2 cellular contexts compared by ENCODE assay signal in the genomic region with DNA sequence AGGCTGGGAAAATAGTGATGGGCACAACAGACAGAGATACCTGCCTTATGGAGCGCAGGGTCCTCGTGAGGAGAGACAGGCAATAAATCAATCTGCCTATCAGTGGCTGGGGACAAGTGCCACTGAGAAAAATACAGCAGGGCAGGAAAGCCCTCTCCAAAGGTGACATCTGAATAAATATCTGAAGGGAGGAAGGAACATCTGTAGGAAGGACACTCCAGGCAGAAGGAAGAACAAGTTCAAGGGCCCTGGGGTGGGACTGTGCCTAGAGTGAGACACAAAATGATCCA.
TF ChIP-seq lines count a peak whose summit lies in the region.

No MANE protein-coding gene starts in this region.

TF ChIP-seq in IMR-90, 13 proteins besides CTCF, POLR2A, EP300 and RAD21:
- no peak for TF ChIP-seq BHLHE40 (IDR thresholded peaks at IDR 0.05; ENCODE audit: low read depth, low read length)
- no peak for TF ChIP-seq FOS (IDR thresholded peaks at IDR 0.05; ENCODE audit: low read depth, low read length)
- TF ChIP-seq MAZ (IDR thresholded peaks at IDR 0.05; ENCODE audit: borderline replicate concordance, low read depth, low read length), result no peak
- TF ChIP-seq SMC3 (IDR thresholded peaks at IDR 0.05; ENCODE audit: low read depth, low read length), result no peak
- TF ChIP-seq MAFK (IDR thresholded peaks at IDR 0.05; ENCODE audit: low read depth, low read length), result no peak
- no peak for TF ChIP-seq RFX5 (IDR thresholded peaks at IDR 0.05; ENCODE audit: low read depth, low read length)
- TF ChIP-seq, protein P1, sequence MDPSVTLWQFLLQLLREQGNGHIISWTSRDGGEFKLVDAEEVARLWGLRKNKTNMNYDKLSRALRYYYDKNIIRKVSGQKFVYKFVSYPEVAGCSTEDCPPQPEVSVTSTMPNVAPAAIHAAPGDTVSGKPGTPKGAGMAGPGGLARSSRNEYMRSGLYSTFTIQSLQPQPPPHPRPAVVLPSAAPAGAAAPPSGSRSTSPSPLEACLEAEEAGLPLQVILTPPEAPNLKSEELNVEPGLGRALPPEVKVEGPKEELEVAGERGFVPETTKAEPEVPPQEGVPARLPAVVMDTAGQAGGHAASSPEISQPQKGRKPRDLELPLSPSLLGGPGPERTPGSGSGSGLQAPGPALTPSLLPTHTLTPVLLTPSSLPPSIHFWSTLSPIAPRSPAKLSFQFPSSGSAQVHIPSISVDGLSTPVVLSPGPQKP (IDR thresholded peaks at IDR 0.05; ENCODE audit: borderline replicate concordance, low read depth, low read length), result no peak

TF ChIP-seq in K562, 482 proteins besides CTCF, POLR2A, EP300 and RAD21:
- TF ChIP-seq MEIS2 (IDR thresholded peaks at IDR 0.05; ENCODE audit: partially characterized antibody), result peak; percentile 93
- no peak for TF ChIP-seq RBBP5 (IDR thresholded peaks at IDR 0.05; ENCODE audit: borderline replicate concordance, insufficient read depth, low read length, poor library complexity, severe bottlenecking)
- TF ChIP-seq ARHGAP35 (IDR thresholded peaks at IDR 0.05; ENCODE audit: partially characterized antibody), result no peak
- TF ChIP-seq, protein P2, sequence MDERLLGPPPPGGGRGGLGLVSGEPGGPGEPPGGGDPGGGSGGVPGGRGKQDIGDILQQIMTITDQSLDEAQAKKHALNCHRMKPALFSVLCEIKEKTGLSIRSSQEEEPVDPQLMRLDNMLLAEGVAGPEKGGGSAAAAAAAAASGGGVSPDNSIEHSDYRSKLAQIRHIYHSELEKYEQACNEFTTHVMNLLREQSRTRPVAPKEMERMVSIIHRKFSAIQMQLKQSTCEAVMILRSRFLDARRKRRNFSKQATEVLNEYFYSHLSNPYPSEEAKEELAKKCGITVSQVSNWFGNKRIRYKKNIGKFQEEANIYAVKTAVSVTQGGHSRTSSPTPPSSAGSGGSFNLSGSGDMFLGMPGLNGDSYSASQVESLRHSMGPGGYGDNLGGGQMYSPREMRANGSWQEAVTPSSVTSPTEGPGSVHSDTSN (CRISPR knock-in tag; IDR thresholded peaks at IDR 0.05; ENCODE audit: low read depth), result no peak
- TF ChIP-seq, protein P2 (tag; conservative IDR thresholded peaks at IDR 0.05; ENCODE audit: low read depth), result peak; percentile 89
- TF ChIP-seq, protein P3, sequence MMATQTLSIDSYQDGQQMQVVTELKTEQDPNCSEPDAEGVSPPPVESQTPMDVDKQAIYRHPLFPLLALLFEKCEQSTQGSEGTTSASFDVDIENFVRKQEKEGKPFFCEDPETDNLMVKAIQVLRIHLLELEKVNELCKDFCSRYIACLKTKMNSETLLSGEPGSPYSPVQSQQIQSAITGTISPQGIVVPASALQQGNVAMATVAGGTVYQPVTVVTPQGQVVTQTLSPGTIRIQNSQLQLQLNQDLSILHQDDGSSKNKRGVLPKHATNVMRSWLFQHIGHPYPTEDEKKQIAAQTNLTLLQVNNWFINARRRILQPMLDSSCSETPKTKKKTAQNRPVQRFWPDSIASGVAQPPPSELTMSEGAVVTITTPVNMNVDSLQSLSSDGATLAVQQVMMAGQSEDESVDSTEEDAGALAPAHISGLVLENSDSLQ (IDR thresholded peaks at IDR 0.05), result peak; percentile 90
